ENCODE assay signal across 35 cellular contexts in the genomic region with DNA sequence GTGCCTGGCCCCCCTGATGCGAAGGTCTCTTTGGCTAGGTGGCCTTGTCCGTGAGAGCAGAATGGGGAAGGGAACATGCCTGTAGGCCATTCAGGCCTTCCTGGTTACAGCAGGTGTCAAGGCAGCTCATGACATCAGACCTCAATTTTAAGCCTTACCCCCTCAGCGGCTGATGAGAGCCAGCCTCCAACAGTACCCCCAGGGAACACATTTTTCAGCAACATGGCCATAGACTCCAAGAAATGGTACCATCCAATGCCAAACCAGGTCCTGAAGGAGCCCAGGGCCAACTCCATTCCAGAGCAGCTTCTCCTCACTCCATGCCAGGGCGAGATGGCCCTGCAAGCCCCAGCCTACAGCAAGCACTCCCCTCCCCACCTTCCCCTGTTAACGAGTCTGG.
"Had no signal": no experiment of that assay in that cellular context is flagged by ENCODE, and none has a peak within 500 bp of the region (broad histone marks: within the 10 kb centered on the region; RNA-seq: fewer than 3 reads in every experiment).

No MANE protein-coding gene starts in this region.

- DNase-seq: activated B cell treated with CpG ODN at 0.5 μM for 24 hours; activated CD4-positive, alpha-beta memory T cell treated with anti-CD3 and anti-CD28 coated beads for 36 hours; activated CD4-positive, alpha-beta T cell treated with anti-CD3 and anti-CD28 coated beads for 4 hours; activated CD4-positive, alpha-beta T cell treated with anti-CD3 and anti-CD28 coated beads, Interleukin-2, amount 50 U/mL, for 1 hour; activated CD4-positive, CD25-positive, alpha-beta regulatory T cell treated with anti-CD3 and anti-CD28 coated beads, Interleukin-2, amount 50 U/mL, for 72 hours; activated CD8-positive, alpha-beta memory T cell treated with anti-CD3 and anti-CD28 coated beads for 24 hours; activated CD8-positive, alpha-beta memory T cell treated with anti-CD3 and anti-CD28 coated beads, Interleukin-2, amount 10 ng/mL, durations not matched to agents 7 days and 5 days; activated CD8-positive, alpha-beta memory T cell treated with anti-CD3 and anti-CD28 coated beads, Interleukin-2, amount 50 U/mL, for 48 hours; activated gamma-delta T cell; activated naive CD4-positive, alpha-beta T cell treated with Interleukin-2 at 50 U/mL for 16 hours; activated T-cell treated with anti-CD3 and anti-CD28 coated beads, Interleukin-2, amount 50 U/mL, for 48 hours; adrenal gland; central memory CD4-positive, alpha-beta T cell; MM.1S; MV-4-11; NCI-H1092; NCI-H1436 treated with DMSO at 0.1 percent for 48 hours; NCI-H187 treated with DMSO at 0.1 percent for 48 hours; NCI-H2081; NCI-H2171 treated with DMSO at 0.1 percent for 48 hours; NCI-H2227 treated with DMSO at 0.1 percent for 48 hours; NCI-H446; NCI-H510A treated with DMSO at 0.1 percent for 48 hours; NCI-H526 treated with DMSO at 0.1 percent for 48 hours; NCI-H774; SIG-M5; SW 1271; T-helper 1 cell; T-helper 2 cell; T-helper 9 cell had no signal

- H3K27ac Mint-ChIP-seq: activated B cell treated with CpG ODN at 0.5 μM for 24 hours; activated CD4-positive, alpha-beta memory T cell treated with anti-CD3 and anti-CD28 coated beads for 36 hours; activated CD8-positive, alpha-beta memory T cell treated with anti-CD3 and anti-CD28 coated beads, Interleukin-2, amount 10 ng/mL, durations not matched to agents 7 days and 5 days; activated naive CD4-positive, alpha-beta T cell treated with anti-CD3 and anti-CD28 coated beads, Interleukin-2, amount 50 U/mL, for 72 hours; brain had no signal

- H3K36me3 Mint-ChIP-seq: activated CD4-positive, alpha-beta memory T cell treated with anti-CD3 and anti-CD28 coated beads for 36 hours; activated CD8-positive, alpha-beta memory T cell treated with anti-CD3 and anti-CD28 coated beads, Interleukin-2, amount 10 ng/mL, durations not matched to agents 7 days and 5 days; activated naive CD4-positive, alpha-beta T cell treated with anti-CD3 and anti-CD28 coated beads, Interleukin-2, amount 50 U/mL, for 72 hours; brain had no signal

- H3K4me2 ChIP-seq: KMS-11 had no signal

- ATAC-seq: activated CD8-positive, alpha-beta memory T cell treated with anti-CD3 and anti-CD28 coated beads, Interleukin-2, amount 10 ng/mL, durations not matched to agents 7 days and 5 days; activated naive CD4-positive, alpha-beta T cell treated with anti-CD3 and anti-CD28 coated beads, Interleukin-2, amount 50 U/mL, for 72 hours; Panc1 had no signal

- H3K36me3 ChIP-seq: adrenal gland had no signal

- H3K27ac ChIP-seq: adrenal gland, KMS-11, VCaP had no signal

- H3K9me3 Mint-ChIP-seq: activated B cell treated with CpG ODN at 0.5 μM for 24 hours; activated CD4-positive, alpha-beta memory T cell treated with anti-CD3 and anti-CD28 coated beads for 36 hours; activated naive CD4-positive, alpha-beta T cell treated with anti-CD3 and anti-CD28 coated beads, Interleukin-2, amount 50 U/mL, for 72 hours had no signal

- H3K4me1 Mint-ChIP-seq: activated B cell treated with CpG ODN at 0.5 μM for 24 hours; activated CD8-positive, alpha-beta memory T cell treated with anti-CD3 and anti-CD28 coated beads, Interleukin-2, amount 10 ng/mL, durations not matched to agents 7 days and 5 days had no signal

- H3K4me1 ChIP-seq: adrenal gland had no signal

- H3K4me3 Mint-ChIP-seq: activated B cell treated with CpG ODN at 0.5 μM for 24 hours; activated CD4-positive, alpha-beta memory T cell treated with anti-CD3 and anti-CD28 coated beads for 36 hours; activated CD8-positive, alpha-beta memory T cell treated with anti-CD3 and anti-CD28 coated beads, Interleukin-2, amount 10 ng/mL, durations not matched to agents 7 days and 5 days; brain had no signal

- H3K9me3 ChIP-seq: adrenal gland had no signal

- H3K4me3 ChIP-seq: adrenal gland had no signal

- H3K9ac ChIP-seq: KMS-11 had no signal
